In genomic region chr10:128211064-128211504, GRCh38 we compare ENCODE assay signal across 10 cellular contexts.
A peak's percentile ranks its signal among the peaks of the same experiment; 100 is the strongest.
DNase-seq lines count a peak whose midpoint lies in the region; ATAC-seq and TF ChIP-seq lines count a peak whose summit lies in the region.
"Had no signal": no experiment of that assay in that cellular context is flagged by ENCODE, and none has a peak within 500 bp of the region (broad histone marks: within the 10 kb centered on the region; RNA-seq: fewer than 3 reads in every experiment).

No MANE protein-coding gene starts in this region.

- H3K36me3 ChIP-seq in breast epithelium (no peaks in the 10 kb centered on the region), vagina (no peaks in the 10 kb centered on the region)
- H3K36me3 ChIP-seq: SJSA1 had no signal

- H3K27me3 ChIP-seq in right cardiac atrium (ENCODE audit: control insufficient read depth, insufficient read depth) (no peaks in the 10 kb centered on the region), breast epithelium (peaks cover 0 to 8% of the 10 kb centered on the region in 2 donors), vagina (no peaks in the 10 kb centered on the region)
- H3K27me3 ChIP-seq: SJSA1 had no signal

- H3K4me1 ChIP-seq in right cardiac atrium (ENCODE audit: control insufficient read depth, insufficient read depth, low read length) (no peaks in the 10 kb centered on the region), breast epithelium (no peaks in the 10 kb centered on the region), vagina (peaks cover 4% of the 10 kb centered on the region)

- no peak for TF ChIP-seq CTCF in breast epithelium (IDR thresholded peaks at IDR 0.05)
- TF ChIP-seq CTCF in mesothelial cell of epicardium (IDR thresholded peaks at IDR 0.05; ENCODE audit: unreplicated experiment), result no peak
- TF ChIP-seq CTCF in vagina (IDR thresholded peaks at IDR 0.05), result no peak

- H3K27ac ChIP-seq in right cardiac atrium (ENCODE audit: low read length), result no peak overlapping the region
- H3K27ac ChIP-seq in breast epithelium, result peak overlapping the region in 1 of 2 donors; percentile 86
- no peak overlapping the region for H3K27ac ChIP-seq in vagina
- H3K27ac ChIP-seq: GM23248, SJSA1 had no signal

- peak; percentile 13 to 52 (median 47) for DNase-seq in right cardiac atrium
- DNase-seq in Right ventricle myocardium superior, result no peak
- DNase-seq in breast epithelium (ENCODE audit: low spot score in 2 of 2), result no peak
- DNase-seq in mesothelial cell of epicardium (ENCODE audit: low spot score in 2 of 2, unreplicated experiment in 2 of 2), result no peak
- DNase-seq in vagina (ENCODE audit: extremely low spot score in 2 of 2), result no peak
- DNase-seq in GM19240 (ENCODE audit: insufficient read length, low spot score), result no peak
- DNase-seq in ureter (ENCODE audit: low spot score), result no peak
- DNase-seq: GM23248 had no signal

- no peaks in the 10 kb centered on the region for H3K9me3 Mint-ChIP-seq in mesothelial cell of epicardium

- peak in 1 of 2 donors; percentile 8 for ATAC-seq in right cardiac atrium
- no peak for ATAC-seq in Right ventricle myocardium superior (ENCODE audit: poor library complexity)
- ATAC-seq in HG03196 (IDR thresholded peaks at IDR 0.05; ENCODE audit: unreplicated experiment), result no peak

- no peaks in the 10 kb centered on the region for H3K36me3 Mint-ChIP-seq in mesothelial cell of epicardium

- WGBS in right cardiac atrium, result 38% methylated on average over 25 of the region's 25 CpGs

- peak overlapping the region; percentile 69 for H3K4me3 Mint-ChIP-seq in mesothelial cell of epicardium

- no peak overlapping the region for H3K27ac Mint-ChIP-seq in mesothelial cell of epicardium

- H3K4me3 ChIP-seq in right cardiac atrium (ENCODE audit: low read length), result peak overlapping the region; percentile 82
- peak overlapping the region; percentile 58 to 92 (median 75) for H3K4me3 ChIP-seq in breast epithelium
- peak overlapping the region; percentile 51 to 53 for H3K4me3 ChIP-seq in vagina

- TF ChIP-seq POLR2A in breast epithelium (IDR thresholded peaks at IDR 0.05) (no peak), vagina (IDR thresholded peaks at IDR 0.05) (no peak)

- H3K27me3 Mint-ChIP-seq in mesothelial cell of epicardium (ENCODE audit: low read depth), result peaks cover 49% of the 10 kb centered on the region

- intact Hi-C loops in right cardiac atrium (cut with DNase I) (no loop called here), Right ventricle myocardium superior (cut with DNase I) (no loop called here), breast epithelium (cut with DNase I; ENCODE audit: low total_unique reads) (no loop called here), vagina (cut with DNase I) (no loop called here)

- H3K4me1 Mint-ChIP-seq in mesothelial cell of epicardium, result peaks cover 6% of the 10 kb centered on the region

- no peaks in the 10 kb centered on the region for H3K9me3 ChIP-seq in right cardiac atrium (ENCODE audit: control insufficient read depth, low read length)
- H3K9me3 ChIP-seq in breast epithelium, result no peaks in the 10 kb centered on the region
- H3K9me3 ChIP-seq in vagina, result no peaks in the 10 kb centered on the region
- H3K9me3 ChIP-seq: SJSA1 had no signal

Comparison
In these comparisons a context has a peak if more than half of its experiments do, and no peak if none do; other contexts are left out.
1. DNase-seq: peak in right cardiac atrium (3 of 3); none in Right ventricle myocardium superior (single experiment), breast epithelium (0 of 2), mesothelial cell of epicardium (0 of 2), vagina (0 of 2), GM19240 (single experiment) and ureter (single experiment).
2. Peak in every context shown above with its lines, with median percentiles within 50 percentile points of each other: H3K4me3 ChIP-seq.